ENCODE assay signal across 25 cellular contexts in genomic region chr15:99574048-99574447, GRCh38.
"Had no signal": no experiment of that assay in that cellular context is flagged by ENCODE, and none has a peak within 500 bp of the region (broad histone marks: within the 10 kb centered on the region; RNA-seq: fewer than 3 reads in every experiment).

No MANE protein-coding gene starts in this region.

- H3K27ac ChIP-seq: dorsolateral prefrontal cortex, lower lobe of right lung, spleen, testis, transverse colon had no signal

- H3K36me3 ChIP-seq: heart left ventricle, lower lobe of right lung, transverse colon had no signal

- H3K27me3 Mint-ChIP-seq: memory B cell; stimulated activated memory B cell treated with anti-CD40 and anti-IgM and Interleukin-4, amounts not matched to agents 10 μg/mL and 1 μg/mL and 100 μg/mL, for 72 hours; stimulated activated naive CD8-positive, alpha-beta T cell treated with anti-CD3 and anti-CD28 coated beads, Interleukin-15, amount 100 ng/mL, for 72 hours had no signal

- ATAC-seq: esophagus mucosa; heart left ventricle; left cardiac atrium; lower lobe of right lung; natural killer cell; right cardiac atrium; stimulated activated memory B cell treated with anti-CD40 and anti-IgM and Interleukin-4, amounts not matched to agents 10 μg/mL and 1 μg/mL and 100 μg/mL, for 72 hours; stimulated activated naive CD8-positive, alpha-beta T cell treated with anti-CD3 and anti-CD28 coated beads, Interleukin-15, amount 100 ng/mL, for 72 hours had no signal

- H3K36me3 Mint-ChIP-seq: natural killer cell had no signal

- H3K9me3 Mint-ChIP-seq: memory B cell; natural killer cell; neural crest cell; stimulated activated memory B cell treated with anti-CD40 and anti-IgM and Interleukin-4, amounts not matched to agents 10 μg/mL and 1 μg/mL and 100 μg/mL, for 72 hours; stimulated activated naive CD8-positive, alpha-beta T cell treated with anti-CD3 and anti-CD28 coated beads, Interleukin-15, amount 100 ng/mL, for 72 hours had no signal

- H3K4me3 Mint-ChIP-seq: memory B cell; mesothelial cell of epicardium; natural killer cell; neural crest cell; stimulated activated memory B cell treated with anti-CD40 and anti-IgM and Interleukin-4, amounts not matched to agents 10 μg/mL and 1 μg/mL and 100 μg/mL, for 72 hours; stimulated activated naive CD8-positive, alpha-beta T cell treated with anti-CD3 and anti-CD28 coated beads, Interleukin-15, amount 100 ng/mL, for 72 hours had no signal

- FAIRE-seq: endometrium, frontal cortex had no signal

- H3K4me3 ChIP-seq: dorsolateral prefrontal cortex, heart left ventricle, lower lobe of right lung, spleen, testis, transverse colon had no signal

- DNase-seq: central memory CD4-positive, alpha-beta T cell; cortex of kidney; dorsolateral prefrontal cortex; effector CD8-positive, alpha-beta T cell; heart left ventricle; hypothalamus; islet precursor cell; left cardiac atrium; lower lobe of right lung; natural killer cell; right cardiac atrium; spleen; stimulated activated CD4-positive, alpha-beta T cell treated with anti-CD3 and anti-CD28 coated beads, Interleukin-15, amount 100 ng/mL, for 24 hours; stimulated activated CD4-positive, alpha-beta T cell treated with anti-CD3 and anti-CD28 coated beads, Interleukin-1b, Interleukin-23, amount 100 ng/mL, for 48 hours; stimulated activated CD4-positive, alpha-beta T cell treated with anti-CD3 and anti-CD28 coated beads, Interleukin-4, amount 100 ng/mL, for 24 hours; stimulated activated naive CD8-positive, alpha-beta T cell treated with anti-CD3 and anti-CD28 coated beads, Interleukin-15, amount 100 ng/mL, for 72 hours; testis; transverse colon had no signal

- H3K27me3 ChIP-seq: dorsolateral prefrontal cortex, heart left ventricle, spleen, testis, transverse colon had no signal

- H3K9me3 ChIP-seq: heart left ventricle, lower lobe of right lung, spleen, testis, transverse colon had no signal

- H3K27ac Mint-ChIP-seq: mesothelial cell of epicardium; stimulated activated memory B cell treated with anti-CD40 and anti-IgM and Interleukin-4, amounts not matched to agents 10 μg/mL and 1 μg/mL and 100 μg/mL, for 72 hours; stimulated activated naive CD8-positive, alpha-beta T cell treated with anti-CD3 and anti-CD28 coated beads, Interleukin-15, amount 100 ng/mL, for 72 hours had no signal
